In genomic region chr4:10730019-10730418, GRCh38 we compare ENCODE assay signal across 10 cellular contexts. TPM values are rescaled to one million over a fixed set of nuclear protein-coding genes. Genes with fewer than 3 reads are reported as not detected.
A peak's percentile ranks its signal among the peaks of the same experiment; 100 is the strongest.
DNase-seq lines count a peak whose midpoint lies in the region; ATAC-seq and TF ChIP-seq lines count a peak whose summit lies in the region.
"Had no signal": no experiment of that assay in that cellular context is flagged by ENCODE, and none has a peak within 500 bp of the region (broad histone marks: within the 10 kb centered on the region; RNA-seq: fewer than 3 reads in every experiment).

No MANE protein-coding gene starts in this region.

- no peaks in the 10 kb centered on the region for H3K27me3 Mint-ChIP-seq in T-helper 2 cell treated with Interferon-gamma antibody and Interleukin-4, amounts not matched to agents 5 μg/mL and 100 μg/mL, for 36 hours (ENCODE audit: low read depth)

- no peak for TF ChIP-seq CTCF in adrenal gland (IDR thresholded peaks at IDR 0.05)

- no peaks in the 10 kb centered on the region for H3K36me3 ChIP-seq in adrenal gland (replicated peaks in 1 of 2)

- no peaks in the 10 kb centered on the region for H3K27me3 ChIP-seq in adrenal gland

- no peaks in the 10 kb centered on the region for H3K9me3 ChIP-seq in adrenal gland (replicated peaks in 1 of 3)

- DNase-seq in T-helper 2 cell treated with Interferon-gamma antibody and Interleukin-4, amounts not matched to agents 5 μg/mL and 100 μg/mL, for 36 hours (ENCODE audit: low spot score) = peak; percentile 54
- no peak for DNase-seq in NOMO-1 (lab: John Stamatoyannopoulos, UW; ENCODE audit: unreplicated experiment in 2 of 2)
- DNase-seq in adrenal gland = no peak
- DNase-seq in hypothalamus (lab: John Stamatoyannopoulos, UW) = no peak
- no peak for DNase-seq in left lobe of liver (ENCODE audit: low spot score)

- WGBS in adrenal gland, 4 donors = 64 to 84% (median 75%) methylated on average over 4 of the region's 4 CpGs

- H3K4me1 Mint-ChIP-seq in T-helper 2 cell treated with Interferon-gamma antibody and Interleukin-4, amounts not matched to agents 5 μg/mL and 100 μg/mL, for 36 hours (ENCODE audit: low read depth) = peaks cover 45% of the 10 kb centered on the region
- H3K4me1 Mint-ChIP-seq: neural crest cell had no signal

- H3K4me3 ChIP-seq in adrenal gland = no peak overlapping the region

- H3K36me3 Mint-ChIP-seq in T-helper 2 cell treated with Interferon-gamma antibody and Interleukin-4, amounts not matched to agents 5 μg/mL and 100 μg/mL, for 36 hours (ENCODE audit: low read depth) = no peaks in the 10 kb centered on the region

- peak; percentile 29 for ATAC-seq in GM18519 (IDR thresholded peaks at IDR 0.05; ENCODE audit: low FRiP score, unreplicated experiment)
- ATAC-seq in GM21381 (IDR thresholded peaks at IDR 0.05; ENCODE audit: unreplicated experiment) = peak; percentile 50
- ATAC-seq in HG03039 (IDR thresholded peaks at IDR 0.05; ENCODE audit: unreplicated experiment) = peak; percentile 36
- ATAC-seq in left lobe of liver = no peak

- no peaks in the 10 kb centered on the region for H3K4me1 ChIP-seq in adrenal gland (replicated peaks in 1 of 2)

- no peak overlapping the region for H3K27ac ChIP-seq in adrenal gland

- intact Hi-C loops in adrenal gland (cut with DNase I) = no loop called here

- no peak for TF ChIP-seq POLR2A in adrenal gland (IDR thresholded peaks at IDR 0.05)

- H3K27ac Mint-ChIP-seq in T-helper 2 cell treated with Interferon-gamma antibody and Interleukin-4, amounts not matched to agents 5 μg/mL and 100 μg/mL, for 36 hours = peak overlapping the region; percentile 34

- peak overlapping the region; percentile 37 for H3K4me3 Mint-ChIP-seq in T-helper 2 cell treated with Interferon-gamma antibody and Interleukin-4, amounts not matched to agents 5 μg/mL and 100 μg/mL, for 36 hours
- H3K4me3 Mint-ChIP-seq: neural crest cell had no signal

- peaks cover 8% of the 10 kb centered on the region for H3K9me3 Mint-ChIP-seq in T-helper 2 cell treated with Interferon-gamma antibody and Interleukin-4, amounts not matched to agents 5 μg/mL and 100 μg/mL, for 36 hours
- H3K9me3 Mint-ChIP-seq: neural crest cell had no signal

RNA-seq across cellular contexts. Expression of gene CLNK, which starts 45.5 kb away (rescaled TPM):
- total RNA-seq in adrenal gland (under 1 TPM in 1 of 8 donors, not detected in 7; 0.35 TPM), left lobe of liver (not detected)
- under 1 TPM in 2 of 3 donors, not detected in 1; 0.07 to 0.26 TPM for polyA plus RNA-seq in adrenal gland
- total RNA-seq: endothelial cell of umbilical vein, neural crest cell had no signal
- polyA plus RNA-seq: endothelial cell of umbilical vein had no signal
